7 cellular contexts compared by ENCODE assay signal in genomic region chr17:41786227-41787020, GRCh38. TPM values are rescaled to one million over a fixed set of nuclear protein-coding genes. Genes with fewer than 3 reads are reported as not detected.
A peak's percentile ranks its signal among the peaks of the same experiment; 100 is the strongest.
DNase-seq lines count a peak whose midpoint lies in the region; ATAC-seq, FAIRE-seq and TF ChIP-seq lines count a peak whose summit lies in the region.

JUP (minus strand) TSS chr17:41786711; CDS start chr17:41771854, 14,857 bp downstream.

- peak; percentile 87 for FAIRE-seq in GM18507 (lab: Jason Lieb, UNC)

- H3K27me3 Mint-ChIP-seq in activated CD4-positive, alpha-beta T cell treated with anti-CD3 and anti-CD28 coated beads, Interleukin-2, amount 10 ng/mL, durations not matched to agents 7 days and 5 days = peaks cover 37% of the 10 kb centered on the region

- peak within 1 kb of the TSS; percentile 50 for H3K27ac Mint-ChIP-seq in activated CD4-positive, alpha-beta T cell treated with anti-CD3 and anti-CD28 coated beads, Interleukin-2, amount 10 ng/mL, durations not matched to agents 7 days and 5 days

- peak; percentile 62 for TF ChIP-seq CTCF in coronary artery (IDR thresholded peaks at IDR 0.05)

- H3K4me3 Mint-ChIP-seq in activated CD4-positive, alpha-beta T cell treated with anti-CD3 and anti-CD28 coated beads, Interleukin-2, amount 10 ng/mL, durations not matched to agents 7 days and 5 days = peak within 1 kb of the TSS; percentile 56

- DNase-seq in GM18507 (ENCODE audit: extremely low spot score, insufficient read length, low read depth) = peak; percentile 94
- peak; percentile 100 for DNase-seq in NCI-H510A treated with DMSO at 0.1 percent for 48 hours (lab: John Stamatoyannopoulos, UW)
- DNase-seq in activated CD4-positive, alpha-beta T cell treated with anti-CD3 and anti-CD28 coated beads, Interleukin-2, amount 10 ng/mL, durations not matched to agents 7 days and 5 days = peak; percentile 89
- DNase-seq in coronary artery (ENCODE audit: low spot score) = peak; percentile 99
- DNase-seq in kidney tubule cell (ENCODE audit: low spot score) = peak; percentile 100
- peak; percentile 66 to 86 for DNase-seq in stimulated activated CD4-positive, alpha-beta T cell treated with anti-CD3 and anti-CD28 coated beads, Interleukin-1b, Interleukin-23, amount 100 ng/mL, for 1 hour (ENCODE audit: low read depth in 2 of 2)

- H3K4me1 Mint-ChIP-seq in activated CD4-positive, alpha-beta T cell treated with anti-CD3 and anti-CD28 coated beads, Interleukin-2, amount 10 ng/mL, durations not matched to agents 7 days and 5 days = peaks cover 32% of the 10 kb centered on the region

- no peaks in the 10 kb centered on the region for H3K9me3 Mint-ChIP-seq in activated CD4-positive, alpha-beta T cell treated with anti-CD3 and anti-CD28 coated beads, Interleukin-2, amount 10 ng/mL, durations not matched to agents 7 days and 5 days

- ATAC-seq in HG03354 (IDR thresholded peaks at IDR 0.05; ENCODE audit: poor library complexity, severe bottlenecking, unreplicated experiment) = peak; percentile 81

- peak within 1 kb of the TSS; percentile 72 to 84 for H3K27ac ChIP-seq in coronary artery

- H3K4me3 ChIP-seq in coronary artery = peak within 1 kb of the TSS; percentile 87

- no peaks in the 10 kb centered on the region for H3K36me3 Mint-ChIP-seq in activated CD4-positive, alpha-beta T cell treated with anti-CD3 and anti-CD28 coated beads, Interleukin-2, amount 10 ng/mL, durations not matched to agents 7 days and 5 days (ENCODE audit: low read depth)

- POLR2A ChIA-PET in activated CD4-positive, alpha-beta T cell treated with anti-CD3 and anti-CD28 coated beads, Interleukin-2, amount 10 ng/mL, durations not matched to agents 7 days and 5 days (lab: Charles Lee) = no interaction called here

- CTCF ChIA-PET in activated CD4-positive, alpha-beta T cell treated with anti-CD3 and anti-CD28 coated beads, Interleukin-2, amount 10 ng/mL, durations not matched to agents 7 days and 5 days (lab: Charles Lee) = interaction anchor here (0.5 to 2.1 kb wide), 8 partner anchors 8 to 36 kb away, joined by 3 to 8 read pairs (median 4); partner anchors contain the start of gene P3H4

RNA-seq across cellular contexts. Expression of gene JUP, which starts in this region (rescaled TPM):
- total RNA-seq in activated CD4-positive, alpha-beta T cell treated with anti-CD3 and anti-CD28 coated beads, Interleukin-2, amount 10 ng/mL, durations not matched to agents 7 days and 5 days = under 1 TPM; 0.77 to 0.99 TPM

Comparison
In these comparisons a context has a peak if more than half of its experiments do, and no peak if none do; other contexts are left out.
1. Peak in every context shown above with its lines: DNase-seq, ATAC-seq, H3K4me3 ChIP-seq and H3K27ac ChIP-seq.
2. Peak in DNase-seq in activated CD4-positive, alpha-beta T cell treated with anti-CD3 and anti-CD28 coated beads, Interleukin-2, amount 10 ng/mL, durations not matched to agents 7 days and 5 days; RNA of the gene not detected or under 1 TPM.